ENCODE assay signal across 26 cellular contexts in the genomic region with DNA sequence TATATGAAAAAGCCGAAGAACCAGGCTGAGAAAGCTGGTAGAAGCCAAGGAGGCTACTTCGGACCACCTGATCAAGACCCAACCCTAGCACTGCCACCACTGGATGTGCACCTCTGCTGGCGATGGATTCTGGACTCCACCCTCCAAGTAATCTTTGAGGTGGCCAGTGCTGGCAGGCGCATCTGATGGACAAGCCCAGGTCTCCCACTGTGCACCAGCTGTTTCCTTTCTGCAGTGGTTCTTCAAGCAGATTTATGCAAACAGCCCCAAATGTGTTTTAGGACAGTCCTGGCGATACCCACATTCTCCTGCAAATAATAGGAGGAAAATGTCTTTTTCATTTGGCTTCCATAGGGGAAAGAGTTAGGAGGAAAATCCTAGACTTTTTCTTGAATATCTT.
"Had no signal": no experiment of that assay in that cellular context is flagged by ENCODE, and none has a peak within 500 bp of the region (broad histone marks: within the 10 kb centered on the region; RNA-seq: fewer than 3 reads in every experiment).

No MANE protein-coding gene starts in this region.

- H3K4me3 ChIP-seq: coronary artery, dorsolateral prefrontal cortex had no signal

- H3K27me3 Mint-ChIP-seq: activated CD4-positive, alpha-beta T cell treated with anti-CD3 and anti-CD28 coated beads, Interleukin-2, amount 10 ng/mL, durations not matched to agents 7 days and 5 days; activated naive CD8-positive, alpha-beta T cell; activated T-helper 17 cell treated with anti-CD3 and anti-CD28 coated beads, Interleukin-2, amount 50 U/mL, for 72 hours had no signal

- H3K4me3 Mint-ChIP-seq: activated CD4-positive, alpha-beta memory T cell treated with anti-CD3 and anti-CD28 coated beads, Interleukin-2, amount 10 ng/mL, durations not matched to agents 7 days and 5 days; activated CD4-positive, alpha-beta T cell treated with anti-CD3 and anti-CD28 coated beads, Interleukin-2, amount 10 ng/mL, durations not matched to agents 7 days and 5 days; activated naive CD8-positive, alpha-beta T cell; activated T-cell treated with anti-CD3 and anti-CD28 coated beads, Interleukin-2, amount 50 U/mL, for 4 hours; activated T-helper 17 cell treated with anti-CD3 and anti-CD28 coated beads, Interleukin-2, amount 50 U/mL, for 72 hours; central memory CD8-positive, alpha-beta T cell; dendritic cell treated with granulocyte-macrophage colony-stimulating factor and Interleukin-4, amounts not matched to agents 40 ng/mL and 50 ng/mL, for 4 days; endodermal cell had no signal

- ATAC-seq: activated T-cell treated with anti-CD3 and anti-CD28 coated beads, Interleukin-2, amount 50 U/mL, for 4 hours; activated T-helper 17 cell treated with anti-CD3 and anti-CD28 coated beads, Interleukin-2, amount 50 U/mL, for 72 hours; esophagus mucosa had no signal

- H3K36me3 Mint-ChIP-seq: activated naive CD8-positive, alpha-beta T cell had no signal

- H3K36me3 ChIP-seq: brain microvascular endothelial cell had no signal

- H3K27ac Mint-ChIP-seq: activated CD4-positive, alpha-beta memory T cell treated with anti-CD3 and anti-CD28 coated beads, Interleukin-2, amount 10 ng/mL, durations not matched to agents 7 days and 5 days; activated naive CD8-positive, alpha-beta T cell; activated T-helper 17 cell treated with anti-CD3 and anti-CD28 coated beads, Interleukin-2, amount 50 U/mL, for 72 hours; dendritic cell treated with granulocyte-macrophage colony-stimulating factor and Interleukin-4, amounts not matched to agents 40 ng/mL and 50 ng/mL, for 4 days; endodermal cell had no signal

- H3K27me3 ChIP-seq: brain microvascular endothelial cell had no signal

- H3K27ac ChIP-seq: brain microvascular endothelial cell, coronary artery, dorsolateral prefrontal cortex had no signal

- H3K9me3 Mint-ChIP-seq: activated CD4-positive, alpha-beta memory T cell treated with anti-CD3 and anti-CD28 coated beads, Interleukin-2, amount 10 ng/mL, durations not matched to agents 7 days and 5 days; activated CD4-positive, alpha-beta T cell treated with anti-CD3 and anti-CD28 coated beads, Interleukin-2, amount 10 ng/mL, durations not matched to agents 7 days and 5 days; central memory CD8-positive, alpha-beta T cell; endodermal cell had no signal

- DNase-seq: activated CD4-positive, alpha-beta memory T cell treated with anti-CD3 and anti-CD28 coated beads, Interleukin-2, amount 10 ng/mL, durations not matched to agents 7 days and 5 days; activated CD4-positive, alpha-beta T cell treated with anti-CD3 and anti-CD28 coated beads for 1 hour; activated CD4-positive, alpha-beta T cell treated with anti-CD3 and anti-CD28 coated beads for 4 hours; activated CD4-positive, alpha-beta T cell treated with anti-CD3 and anti-CD28 coated beads, Interleukin-2, amount 10 ng/mL, durations not matched to agents 7 days and 5 days; activated CD4-positive, alpha-beta T cell treated with anti-CD3 and anti-CD28 coated beads, Interleukin-2, amount 50 U/mL, for 4 hours; activated CD8-positive, alpha-beta memory T cell treated with anti-CD3 and anti-CD28 coated beads for 24 hours; activated effector memory CD4-positive, alpha-beta T cell treated with Interleukin-2 at 50 U/mL for 16 hours; activated gamma-delta T cell treated with Interleukin-2 at 50 U/mL for 16 hours; activated naive CD4-positive, alpha-beta T cell treated with anti-CD3 and anti-CD28 coated beads, Interleukin-2, amount 50 U/mL, for 16 hours; activated naive CD4-positive, alpha-beta T cell treated with Interleukin-2 at 50 U/mL for 16 hours; activated T-cell treated with anti-CD3 and anti-CD28 coated beads, Interleukin-2, amount 50 U/mL, for 4 hours; amniotic stem cell; anterior cingulate cortex; brain microvascular endothelial cell; dorsolateral prefrontal cortex; effector memory CD4-positive, alpha-beta T cell; endodermal cell; foreskin fibroblast; head of caudate nucleus; T-helper 2 cell had no signal
